1 cellular context compared by ENCODE assay signal in the genomic region with DNA sequence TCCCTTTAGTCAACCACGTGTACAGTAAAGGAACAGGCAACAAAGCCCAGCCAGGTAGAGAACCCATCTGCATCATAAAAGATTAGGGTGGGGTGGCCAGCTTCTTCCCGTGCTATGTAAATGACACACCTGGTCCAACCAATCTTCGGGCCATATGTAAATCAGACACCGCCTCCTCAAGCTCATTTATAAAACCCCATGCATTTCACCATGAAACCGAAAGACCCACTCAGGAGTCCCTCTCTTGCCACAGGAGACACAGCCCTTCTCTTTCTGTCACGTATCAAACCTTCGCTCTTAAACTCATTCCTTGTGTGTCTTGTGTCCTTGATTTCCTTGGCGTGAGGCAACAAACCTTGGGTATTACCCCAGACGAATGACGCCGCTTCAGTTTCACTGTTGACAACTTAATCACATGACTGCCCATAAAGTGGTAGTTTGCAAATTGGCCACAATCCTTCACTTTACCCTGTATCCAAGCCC.
TF ChIP-seq lines count a peak whose summit lies in the region.

No MANE protein-coding gene starts in this region.

TF ChIP-seq in K562, 482 proteins besides CTCF, POLR2A, EP300 and RAD21 (continued from another document):
- TF ChIP-seq, protein P1, sequence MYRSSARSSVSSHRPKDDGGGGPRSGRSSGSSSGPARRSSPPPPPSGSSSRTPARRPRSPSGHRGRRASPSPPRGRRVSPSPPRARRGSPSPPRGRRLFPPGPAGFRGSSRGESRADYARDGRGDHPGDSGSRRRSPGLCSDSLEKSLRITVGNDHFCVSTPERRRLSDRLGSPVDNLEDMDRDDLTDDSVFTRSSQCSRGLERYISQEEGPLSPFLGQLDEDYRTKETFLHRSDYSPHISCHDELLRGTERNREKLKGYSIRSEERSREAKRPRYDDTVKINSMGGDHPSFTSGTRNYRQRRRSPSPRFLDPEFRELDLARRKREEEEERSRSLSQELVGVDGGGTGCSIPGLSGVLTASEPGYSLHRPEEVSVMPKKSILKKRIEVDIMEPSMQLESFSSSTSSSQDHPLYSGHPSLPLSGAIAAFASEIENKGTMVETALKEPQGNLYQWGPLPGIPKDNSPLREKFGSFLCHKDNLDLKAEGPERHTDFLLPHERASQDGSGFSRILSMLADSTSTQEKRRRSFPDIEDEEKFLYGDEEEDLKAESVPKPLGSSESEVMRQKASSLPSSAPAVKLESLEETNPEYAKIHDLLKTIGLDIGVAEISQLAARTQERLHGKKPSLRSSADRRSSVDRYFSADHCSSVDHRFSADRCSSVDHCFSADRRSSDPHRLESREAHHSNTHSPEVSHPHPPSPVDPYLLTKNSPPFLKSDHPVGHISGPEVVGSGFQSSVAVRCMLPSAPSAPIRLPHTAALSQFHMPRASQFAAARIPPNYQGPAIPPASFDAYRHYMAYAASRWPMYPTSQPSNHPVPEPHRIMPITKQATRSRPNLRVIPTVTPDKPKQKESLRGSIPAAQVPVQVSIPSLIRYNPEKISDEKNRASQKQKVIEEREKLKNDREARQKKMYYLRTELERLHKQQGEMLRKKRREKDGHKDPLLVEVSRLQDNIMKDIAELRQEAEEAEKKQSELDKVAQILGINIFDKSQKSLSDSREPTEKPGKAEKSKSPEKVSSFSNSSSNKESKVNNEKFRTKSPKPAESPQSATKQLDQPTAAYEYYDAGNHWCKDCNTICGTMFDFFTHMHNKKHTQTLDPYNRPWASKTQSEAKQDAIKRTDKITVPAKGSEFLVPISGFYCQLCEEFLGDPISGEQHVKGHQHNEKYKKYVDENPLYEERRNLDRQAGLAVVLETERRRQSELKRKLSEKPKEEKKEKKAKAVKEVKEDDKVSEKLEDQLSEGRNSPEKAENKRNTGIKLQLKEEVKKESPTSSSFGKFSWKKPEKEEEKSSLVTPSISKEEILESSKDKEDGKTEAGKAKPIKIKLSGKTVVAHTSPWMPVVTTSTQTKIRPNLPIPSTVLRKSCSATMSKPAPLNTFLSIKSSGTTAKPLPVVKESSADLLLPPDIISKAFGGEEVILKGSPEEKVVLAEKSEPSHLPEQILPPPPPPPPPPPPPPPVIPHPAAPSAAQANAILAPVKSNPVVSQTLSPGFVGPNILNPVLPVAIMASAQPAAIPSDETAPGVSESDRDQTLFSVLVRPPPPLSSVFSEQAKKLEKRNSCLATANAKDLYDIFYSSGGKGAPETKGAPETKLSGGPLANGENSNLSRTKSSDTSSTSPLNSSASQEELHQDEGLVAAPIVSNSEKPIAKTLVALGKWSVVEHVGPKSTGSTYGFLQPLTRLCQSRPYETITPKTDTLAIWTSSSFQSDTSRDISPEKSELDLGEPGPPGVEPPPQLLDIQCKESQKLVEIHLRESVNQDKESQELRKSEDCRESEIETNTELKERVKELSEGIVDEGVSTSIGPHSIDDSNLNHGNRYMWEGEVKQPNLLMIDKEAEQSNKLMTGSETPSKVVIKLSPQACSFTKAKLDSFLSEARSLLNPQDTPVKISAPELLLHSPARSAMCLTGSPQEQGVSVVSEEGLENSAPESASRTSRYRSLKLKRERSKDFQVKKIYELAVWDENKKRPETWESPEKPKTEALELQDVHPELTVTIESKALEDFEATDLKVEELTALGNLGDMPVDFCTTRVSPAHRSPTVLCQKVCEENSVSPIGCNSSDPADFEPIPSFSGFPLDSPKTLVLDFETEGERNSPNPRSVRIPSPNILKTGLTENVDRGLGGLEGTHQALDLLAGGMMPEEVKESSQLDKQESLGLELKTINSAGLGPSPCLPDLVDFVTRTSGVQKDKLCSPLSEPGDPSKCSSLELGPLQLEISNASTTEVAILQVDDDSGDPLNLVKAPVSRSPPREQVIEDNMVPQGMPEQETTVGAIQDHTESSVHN (IDR thresholded peaks at IDR 0.05; ENCODE audit: borderline replicate concordance in 1 of 2, low read depth in 1 of 2), result peak in 1 of 2 experiments; percentile 51; a peak in 1 of 4 replicates
- TF ChIP-seq JUND (IDR thresholded peaks at IDR 0.05; ENCODE audit: borderline replicate concordance, low read depth, low read length), result peak; percentile 27; the same call in 1 of the 2 replicates
- no peak for TF ChIP-seq JUND (tag; IDR thresholded peaks at IDR 0.05; ENCODE audit: borderline replicate concordance, low read depth, low read length)
- TF ChIP-seq ARNT (IDR thresholded peaks at IDR 0.05), result peak in 1 of 2 experiments; percentile 77; a peak in 1 of 4 replicates
- TF ChIP-seq CEBPG (CRISPR knock-in tag; IDR thresholded peaks at IDR 0.05), result peak; percentile 80
- TF ChIP-seq CEBPG (tag; conservative IDR thresholded peaks at IDR 0.05 in 1 of 2, IDR thresholded peaks at IDR 0.05 in 1 of 2), result peak; percentile 89 to 95
- TF ChIP-seq NFRKB (IDR thresholded peaks at IDR 0.05; ENCODE audit: low read depth), result peak; percentile 20; the same call in 1 of the 2 replicates
- peak; percentile 79 to 83 for TF ChIP-seq FOXK2 (conservative IDR thresholded peaks at IDR 0.05 in 1 of 2, IDR thresholded peaks at IDR 0.05 in 1 of 2; ENCODE audit: low read depth in 2 of 2)
- peak; percentile 62; the same call in 1 of the 2 replicates for TF ChIP-seq TAF7 (tag; IDR thresholded peaks at IDR 0.05)
